8 cellular contexts compared by ENCODE assay signal in the genomic region with DNA sequence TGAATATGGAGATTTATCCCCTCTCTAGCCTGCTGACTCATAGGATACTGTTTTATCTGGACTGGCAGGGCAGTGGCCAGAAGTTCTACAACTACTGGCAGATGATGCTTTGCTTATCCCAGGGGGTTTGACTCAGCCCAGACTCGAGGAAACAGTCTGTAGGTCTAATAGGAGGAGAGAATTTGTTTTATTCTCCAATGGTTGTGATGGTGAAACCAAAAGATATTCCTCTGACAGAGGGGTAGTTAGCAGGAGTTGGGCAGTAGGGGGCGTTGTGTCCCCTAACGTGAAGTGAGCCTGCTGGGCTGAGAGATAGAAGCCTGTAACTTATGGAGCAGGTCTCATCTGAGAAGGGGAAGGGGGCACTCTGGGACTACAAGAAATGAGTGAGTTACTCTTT.
DNase-seq lines count a peak whose midpoint lies in the region; FAIRE-seq and TF ChIP-seq lines count a peak whose summit lies in the region.

No MANE protein-coding gene starts in this region.

- peaks cover 26% of the 10 kb centered on the region for H3K27me3 Mint-ChIP-seq in activated CD4-positive, alpha-beta memory T cell treated with anti-CD3 and anti-CD28 coated beads for 36 hours
- peaks cover 6 to 8% (median 6%) of the 10 kb centered on the region in 3 donors for H3K27me3 Mint-ChIP-seq in CD14-positive monocyte (ENCODE audit: low read depth in 3 of 3)

- H3K9me3 Mint-ChIP-seq in activated CD4-positive, alpha-beta memory T cell treated with anti-CD3 and anti-CD28 coated beads for 36 hours: no peaks in the 10 kb centered on the region
- H3K9me3 Mint-ChIP-seq in CD14-positive monocyte: peaks cover 1 to 9% (median 3%) of the 10 kb centered on the region in 7 donors

- POLR2A ChIA-PET in activated CD4-positive, alpha-beta memory T cell treated with anti-CD3 and anti-CD28 coated beads for 36 hours (lab: Charles Lee): no interaction called here

- intact Hi-C loops in activated CD4-positive, alpha-beta memory T cell treated with anti-CD3 and anti-CD28 coated beads for 36 hours (cut with micrococcal nuclease): no loop called here
- intact Hi-C loops in CD14-positive monocyte (cut with micrococcal nuclease): no loop called here

- DNase-seq in D341Med (ENCODE audit: low spot score) (peak; percentile 53), HTR-8/SVneo (ENCODE audit: insufficient read length, low spot score) (no peak), left kidney (ENCODE audit: low read depth, low spot score) (peak; percentile 57), GM19238 (ENCODE audit: insufficient read length, low spot score) (no peak), HCEC 1CT (no peak), CD14-positive monocyte (ENCODE audit: low spot score) (no peak)
- peak; percentile 48 for DNase-seq in activated CD4-positive, alpha-beta memory T cell treated with anti-CD3 and anti-CD28 coated beads for 36 hours
- DNase-seq in activated CD4-positive, CD25-positive, alpha-beta regulatory T cell (lab: John Stamatoyannopoulos, UW): no peak

- peak; percentile 42 for FAIRE-seq in HTR-8/SVneo (lab: Jason Lieb, UNC)

- H3K36me3 Mint-ChIP-seq in activated CD4-positive, alpha-beta memory T cell treated with anti-CD3 and anti-CD28 coated beads for 36 hours: no peaks in the 10 kb centered on the region
- no peaks in the 10 kb centered on the region for H3K36me3 Mint-ChIP-seq in CD14-positive monocyte

- no peak overlapping the region for H3K4me3 Mint-ChIP-seq in activated CD4-positive, alpha-beta memory T cell treated with anti-CD3 and anti-CD28 coated beads for 36 hours
- no peak overlapping the region for H3K4me3 Mint-ChIP-seq in CD14-positive monocyte

- no peak for TF ChIP-seq CTCF in CD14-positive monocyte (IDR thresholded peaks at IDR 0.05)

- H3K27ac Mint-ChIP-seq in activated CD4-positive, alpha-beta memory T cell treated with anti-CD3 and anti-CD28 coated beads for 36 hours: no peak overlapping the region
- H3K27ac Mint-ChIP-seq in CD14-positive monocyte: no peak overlapping the region

- CTCF ChIA-PET in activated CD4-positive, alpha-beta memory T cell treated with anti-CD3 and anti-CD28 coated beads for 36 hours (lab: Charles Lee): interaction anchor here (0.7 to 1.5 kb wide), 2 partner anchors 12 to 79 kb away, joined by 3 read pairs; no protein-coding TSS in a partner anchor

- H3K4me1 Mint-ChIP-seq in activated CD4-positive, alpha-beta memory T cell treated with anti-CD3 and anti-CD28 coated beads for 36 hours (ENCODE audit: low read depth): no peaks in the 10 kb centered on the region
- no peaks in the 10 kb centered on the region for H3K4me1 Mint-ChIP-seq in CD14-positive monocyte

Comparison
In these comparisons a context has a peak if more than half of its experiments do, and no peak if none do; other contexts are left out.
1. DNase-seq: peak in D341Med (single experiment), activated CD4-positive, alpha-beta memory T cell treated with anti-CD3 and anti-CD28 coated beads for 36 hours (single experiment) and left kidney (single experiment); none in HTR-8/SVneo (single experiment), GM19238 (single experiment), HCEC 1CT (single experiment), activated CD4-positive, CD25-positive, alpha-beta regulatory T cell (0 of 4) and CD14-positive monocyte (single experiment).